In the genomic region with DNA sequence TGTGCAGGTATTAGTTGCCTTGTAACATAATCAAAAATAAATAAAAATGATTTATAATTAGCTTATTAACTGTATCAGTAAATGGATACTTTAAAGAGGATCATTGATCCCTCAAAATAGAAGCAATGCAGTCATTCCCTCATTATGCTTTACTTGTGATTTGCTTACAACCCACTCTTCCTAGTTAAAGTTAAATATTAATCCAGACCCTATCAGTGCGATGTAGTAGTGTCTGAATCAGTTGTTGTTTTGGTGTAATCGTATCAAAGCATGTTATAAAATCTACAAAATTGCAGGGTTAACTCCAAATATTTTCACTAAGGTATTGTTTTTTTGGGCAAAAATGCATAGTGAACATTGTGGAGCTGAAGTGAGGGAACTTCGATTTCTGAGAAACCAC, we compare ENCODE assay signal across 23 cellular contexts. TPM values are rescaled to one million over a fixed set of nuclear protein-coding genes. Genes with fewer than 3 reads are reported as not detected.
DNase-seq lines count a peak whose midpoint lies in the region; ATAC-seq and TF ChIP-seq lines count a peak whose summit lies in the region.
"Had no signal": no experiment of that assay in that cellular context is flagged by ENCODE, and none has a peak within 500 bp of the region (broad histone marks: within the 10 kb centered on the region; RNA-seq: fewer than 3 reads in every experiment).

No MANE protein-coding gene starts in this region.

- CTCF ChIA-PET in MCF 10A (lab: Yijun Ruan, JAX) (interaction anchor here (0.6 to 2.0 kb wide), 3 partner anchors 14 to 19 kb away, joined by 4 to 11 read pairs (median 6); no protein-coding TSS in a partner anchor), mammary epithelial cell (lab: Charles Lee; ENCODE audit: low non-redundant PET) (no interaction called here)

- H3K4me2 ChIP-seq in mammary epithelial cell (ENCODE audit: insufficient read depth, low read depth, low read length), result no peak overlapping the region

- no peaks in the 10 kb centered on the region for H3K27me3 Mint-ChIP-seq in MCF 10A (ENCODE audit: insufficient read depth, unreplicated experiment)
- H3K27me3 Mint-ChIP-seq in activated T-cell treated with anti-CD3 and anti-CD28 coated beads, Interleukin-2, amount 50 U/mL, for 4 hours (ENCODE audit: low read depth), result no peaks in the 10 kb centered on the region
- H3K27me3 Mint-ChIP-seq: brain; CD4-positive, CD25-positive, alpha-beta regulatory T cell; memory B cell; natural killer cell treated with Interleukin-12 subunit alpha and Interleukin-12 subunit beta and Interleukin-15 and Interleukin-18, amount 100 ng/mL, for 72 hours had no signal

- POLR2A ChIA-PET in MCF 10A (lab: Yijun Ruan, JAX), result interaction anchor here (0.9 to 1.5 kb wide), 2 partner anchors 13 to 95 kb away, joined by 3 to 5 read pairs; no protein-coding TSS in a partner anchor

- peaks cover 47% of the 10 kb centered on the region for H3K4me1 Mint-ChIP-seq in MCF 10A (ENCODE audit: insufficient read depth, unreplicated experiment)
- peaks cover 82% of the 10 kb centered on the region for H3K4me1 Mint-ChIP-seq in activated T-cell treated with anti-CD3 and anti-CD28 coated beads, Interleukin-2, amount 50 U/mL, for 4 hours (ENCODE audit: low read depth)

- H3K9me3 ChIP-seq in mammary epithelial cell (replicated peaks; ENCODE audit: insufficient read depth, low read length), result no peaks in the 10 kb centered on the region
- H3K9me3 ChIP-seq: colonic mucosa, MG63 had no signal

- H4K20me1 ChIP-seq in mammary epithelial cell (ENCODE audit: insufficient read depth, low read length), result peaks cover 5% of the 10 kb centered on the region

- intact Hi-C loops in MCF 10A (cut with micrococcal nuclease), result loop anchor here (5.0 kb wide), 1 partner anchor 99 kb away; a partner anchor contains a TSS
- intact Hi-C loops in mammary epithelial cell (cut with micrococcal nuclease), result no loop called here
- intact Hi-C loops in left colon (cut with DNase I, micrococcal nuclease), result no loop called here

- peaks cover 99% of the 10 kb centered on the region for H3K79me2 ChIP-seq in mammary epithelial cell (ENCODE audit: insufficient read depth, low read length)

- ATAC-seq in left colon, result peak; percentile 65
- ATAC-seq in GM18502 (IDR thresholded peaks at IDR 0.05; ENCODE audit: poor library complexity, unreplicated experiment), result no peak
- ATAC-seq in activated T-cell treated with anti-CD3 and anti-CD28 coated beads, Interleukin-2, amount 50 U/mL, for 4 hours, result no peak
- ATAC-seq: HCT116; natural killer cell treated with Interleukin-12 subunit alpha and Interleukin-12 subunit beta and Interleukin-15 and Interleukin-18, amount 100 ng/mL, for 72 hours; Right ventricle myocardium inferior had no signal

- H3K9me3 Mint-ChIP-seq in MCF 10A (ENCODE audit: unreplicated experiment), result no peaks in the 10 kb centered on the region
- H3K9me3 Mint-ChIP-seq in activated T-cell treated with anti-CD3 and anti-CD28 coated beads, Interleukin-2, amount 50 U/mL, for 4 hours, result no peaks in the 10 kb centered on the region
- H3K9me3 Mint-ChIP-seq: activated naive CD4-positive, alpha-beta T cell treated with anti-CD3 and anti-CD28 coated beads, Interleukin-2, amount 50 U/mL, for 72 hours; brain; CD4-positive, CD25-positive, alpha-beta regulatory T cell; memory B cell; natural killer cell treated with Interleukin-12 subunit alpha and Interleukin-12 subunit beta and Interleukin-15 and Interleukin-18, amount 100 ng/mL, for 72 hours had no signal

- DNase-seq in MCF 10A (ENCODE audit: unreplicated experiment) (no peak), mammary epithelial cell (no peak), left colon (no peak), NCI-H226 (no peak), NCI-H446 treated with DMSO at 0.1 percent for 48 hours (lab: John Stamatoyannopoulos, UW) (no peak)
- DNase-seq in activated T-cell treated with anti-CD3 and anti-CD28 coated beads, Interleukin-2, amount 50 U/mL, for 4 hours, result no peak
- DNase-seq: activated CD4-positive, alpha-beta T cell treated with anti-CD3 and anti-CD28 coated beads, Interleukin-2, amount 50 U/mL, for 4 hours; colonic mucosa; DMS53; hippocampal formation; MG63; NCI-H1694 treated with DMSO at 0.1 percent for 48 hours; NCI-H446 had no signal

- peak overlapping the region; percentile 46 for H3K27ac Mint-ChIP-seq in MCF 10A (ENCODE audit: low read depth, unreplicated experiment)
- H3K27ac Mint-ChIP-seq: activated naive CD4-positive, alpha-beta T cell treated with anti-CD3 and anti-CD28 coated beads, Interleukin-2, amount 50 U/mL, for 72 hours; memory B cell; natural killer cell treated with Interleukin-12 subunit alpha and Interleukin-12 subunit beta and Interleukin-15 and Interleukin-18, amount 100 ng/mL, for 72 hours had no signal

- TF ChIP-seq CTCF in MCF 10A (IDR thresholded peaks at IDR 0.05; ENCODE audit: unreplicated experiment) (no peak), mammary epithelial cell (conservative IDR thresholded peaks at IDR 0.05 in 1 of 2, IDR thresholded peaks at IDR 0.05 in 1 of 2; ENCODE audit: extremely low read depth in 1 of 2, insufficient read depth in 1 of 2, low read depth in 1 of 2, low read length in 2 of 2) (no peak), VCaP (conservative IDR thresholded peaks at IDR 0.05) (no peak)

- H2AFZ ChIP-seq in mammary epithelial cell (ENCODE audit: low read depth, low read length), result no peak overlapping the region

- no peak overlapping the region for H3K9ac ChIP-seq in mammary epithelial cell (ENCODE audit: insufficient read depth, low read length)

- H3K36me3 ChIP-seq in mammary epithelial cell (ENCODE audit: insufficient read depth, low read length), result no peaks in the 10 kb centered on the region
- H3K36me3 ChIP-seq: colonic mucosa had no signal

- no TSS peak for BruUV-seq in MCF 10A (replicated peaks; lab: Mats Ljungman, UMichigan)
- no TSS peak for BruUV-seq in mammary epithelial cell (replicated peaks; lab: Mats Ljungman, UMichigan)

- 100% methylated on average over 3 of the region's 3 CpGs for WGBS in mammary epithelial cell (ENCODE audit: low coverage, missing lambda C conversion rate)

- no peak overlapping the region for H3K4me3 Mint-ChIP-seq in MCF 10A (ENCODE audit: unreplicated experiment)
- H3K4me3 Mint-ChIP-seq in activated T-cell treated with anti-CD3 and anti-CD28 coated beads, Interleukin-2, amount 50 U/mL, for 4 hours, result no peak overlapping the region
- H3K4me3 Mint-ChIP-seq: brain; memory B cell; natural killer cell treated with Interleukin-12 subunit alpha and Interleukin-12 subunit beta and Interleukin-15 and Interleukin-18, amount 100 ng/mL, for 72 hours had no signal

- in situ Hi-C loops in mammary epithelial cell (cut with MboI; ENCODE audit: low sequenced_read_pairs in 2 of 2), result loop anchor here (10.0 to 25.0 kb wide), 2 partner anchors 106 to 1244 kb away; no protein-coding TSS in a partner anchor

- peaks cover 24% of the 10 kb centered on the region for H3K4me1 ChIP-seq in mammary epithelial cell (ENCODE audit: insufficient read depth, low read length)

- H3K27me3 ChIP-seq in mammary epithelial cell (ENCODE audit: insufficient read depth, low read length), result no peaks in the 10 kb centered on the region
- H3K27me3 ChIP-seq: colonic mucosa, MG63 had no signal

- dilution Hi-C loops in mammary epithelial cell (cut with HindIII; ENCODE audit: low sequenced_read_pairs), result loop anchor here (10.0 kb wide), 1 partner anchor 106 kb away; no protein-coding TSS in a partner anchor

- no peak overlapping the region for H3K4me3 ChIP-seq in mammary epithelial cell (replicated peaks in 1 of 3; ENCODE audit: insufficient read depth in 1 of 3, low read depth in 2 of 3, low read length in 3 of 3)
- H3K4me3 ChIP-seq: colonic mucosa, MG63, skin epidermis had no signal

- peaks cover 21% of the 10 kb centered on the region for H3K36me3 Mint-ChIP-seq in MCF 10A (ENCODE audit: insufficient read depth, unreplicated experiment)
- H3K36me3 Mint-ChIP-seq in activated T-cell treated with anti-CD3 and anti-CD28 coated beads, Interleukin-2, amount 50 U/mL, for 4 hours (ENCODE audit: insufficient read depth), result peaks cover 1% of the 10 kb centered on the region
- H3K36me3 Mint-ChIP-seq: natural killer cell treated with Interleukin-12 subunit alpha and Interleukin-12 subunit beta and Interleukin-15 and Interleukin-18, amount 100 ng/mL, for 72 hours had no signal

- H3K27ac ChIP-seq in mammary epithelial cell (ENCODE audit: insufficient read depth, low read depth, low read length) (no peak overlapping the region), VCaP (peak overlapping the region; percentile 48)
- H3K27ac ChIP-seq: colonic mucosa had no signal

RNA-seq across cellular contexts. Expression of a gene that starts 17.6 kb away (rescaled TPM):
- total RNA-seq in MCF 10A (2022) (25.6 and 27.6 TPM in 2 replicates), mammary epithelial cell (10 to 100 TPM; 18.3 to 32.6 TPM), left colon (10 to 100 TPM; 16.5 to 18.5 TPM)
- 5.3 TPM for polyA plus RNA-seq in mammary epithelial cell
- polyA minus RNA-seq in mammary epithelial cell, result 31.8 TPM
- total RNA-seq in activated T-cell treated with anti-CD3 and anti-CD28 coated beads, Interleukin-2, amount 50 U/mL, for 4 hours, result 10 to 100 TPM; 24.7 to 27.4 (median 25.9) TPM
